5 cellular contexts compared by ENCODE assay signal in the genomic region with DNA sequence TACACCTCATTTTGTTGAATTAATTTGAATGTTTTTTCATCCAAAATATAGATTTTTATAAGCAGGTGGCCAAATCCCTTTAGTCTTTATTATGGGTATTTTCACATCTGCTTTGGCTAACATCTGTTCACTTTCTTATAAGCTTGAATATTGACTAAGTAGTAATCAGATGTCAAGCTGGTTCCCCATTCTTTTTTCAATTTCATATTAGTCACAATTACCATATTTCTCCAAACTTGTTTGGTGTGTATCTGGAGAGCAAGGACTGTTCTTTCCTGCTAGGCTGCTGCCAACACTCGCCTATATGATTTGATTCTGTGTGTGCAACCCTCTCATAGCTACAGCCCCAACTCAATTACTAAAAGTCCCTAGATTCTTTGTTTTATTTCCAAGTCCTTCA.
"Had no signal": no experiment of that assay in that cellular context is flagged by ENCODE, and none has a peak within 500 bp of the region (broad histone marks: within the 10 kb centered on the region; RNA-seq: fewer than 3 reads in every experiment).

No MANE protein-coding gene starts in this region.

- ATAC-seq: HepG2, K562 had no signal

- H3K27ac ChIP-seq: HL-60 had no signal

- DNase-seq: KBM-7 had no signal

- H3K4me3 ChIP-seq: K562 had no signal

- FAIRE-seq: HepG2, HTR-8/SVneo, K562 had no signal
